In genomic region chr11:120952503-120953229, GRCh38 we compare ENCODE assay signal across 8 cellular contexts.
DNase-seq lines count a peak whose midpoint lies in the region; ATAC-seq and TF ChIP-seq lines count a peak whose summit lies in the region.

No MANE protein-coding gene starts in this region.

- CTCF ChIA-PET in Calu3 (lab: Charles Lee) = interaction anchor here (0.7 to 1.3 kb wide), 4 partner anchors 13 to 268 kb away, joined by 3 to 6 read pairs (median 4); no protein-coding TSS in a partner anchor

- BruUV-seq in Calu3 (replicated peaks; lab: Mats Ljungman, UMichigan) = no TSS peak

- H3K27me3 Mint-ChIP-seq in Calu3 (ENCODE audit: unreplicated experiment) = peaks cover 57% of the 10 kb centered on the region
- peaks cover 7% of the 10 kb centered on the region for H3K27me3 Mint-ChIP-seq in activated CD4-positive, alpha-beta T cell treated with anti-CD3 and anti-CD28 coated beads, Interleukin-2, amount 10 ng/mL, durations not matched to agents 24 days and 14 days

- peak; percentile 19 for TF ChIP-seq CTCF in Calu3 (IDR thresholded peaks at IDR 0.05; ENCODE audit: unreplicated experiment)
- peak; percentile 65 to 71 (median 67) for TF ChIP-seq CTCF in right lobe of liver (IDR thresholded peaks at IDR 0.05)

- H3K36me3 Mint-ChIP-seq in Calu3 (ENCODE audit: insufficient read depth, unreplicated experiment) = peaks cover 5% of the 10 kb centered on the region
- no peaks in the 10 kb centered on the region for H3K36me3 Mint-ChIP-seq in activated CD4-positive, alpha-beta T cell treated with anti-CD3 and anti-CD28 coated beads, Interleukin-2, amount 10 ng/mL, durations not matched to agents 24 days and 14 days (ENCODE audit: low read depth)

- peak; percentile 61 for DNase-seq in Calu3
- peak; percentile 76 for DNase-seq in NCI-H460 (ENCODE audit: extremely low read depth, low read depth)
- peak; percentile 86 for DNase-seq in activated CD4-positive, alpha-beta T cell treated with anti-CD3 and anti-CD28 coated beads, Interleukin-2, amount 10 ng/mL, durations not matched to agents 24 days and 14 days
- DNase-seq in dermis blood vessel endothelial cell = peak; percentile 85
- DNase-seq in right lobe of liver = peak; percentile 73 to 81 (median 77)
- DNase-seq in stimulated activated CD4-positive, alpha-beta T cell treated with anti-CD3 and anti-CD28 coated beads, Interleukin-4, amount 100 ng/mL, for 4 hours = peak; percentile 44 to 57
- DNase-seq in cerebellar nuclear complex (lab: John Stamatoyannopoulos, UW) = no peak

- intact Hi-C loops in Calu3 (cut with micrococcal nuclease; ENCODE audit: unreplicated experiment) = loop anchor here (10.0 kb wide), 1 partner anchor 448 kb away; no protein-coding TSS in a partner anchor
- intact Hi-C loops in activated CD4-positive, alpha-beta T cell treated with anti-CD3 and anti-CD28 coated beads, Interleukin-2, amount 10 ng/mL, durations not matched to agents 24 days and 14 days (cut with micrococcal nuclease) = loop anchor here (5.0 to 10.0 kb wide), 4 partner anchors 118 to 440 kb away; partner anchors contain the start of gene GRIK4
- intact Hi-C loops in right lobe of liver (cut with DNase I) = loop anchor here (10.0 kb wide), 2 partner anchors 438 to 628 kb away; partner anchors contain the start of genes GRIK4 (in 1 of the 2) and TLCD5 (in 1 of the 2)

- H3K27ac ChIP-seq in right lobe of liver = no peak overlapping the region

- H3K9me3 Mint-ChIP-seq in Calu3 (ENCODE audit: low read depth, unreplicated experiment) = no peaks in the 10 kb centered on the region
- H3K9me3 Mint-ChIP-seq in activated CD4-positive, alpha-beta T cell treated with anti-CD3 and anti-CD28 coated beads, Interleukin-2, amount 10 ng/mL, durations not matched to agents 24 days and 14 days = no peaks in the 10 kb centered on the region

- no peaks in the 10 kb centered on the region for H3K36me3 ChIP-seq in right lobe of liver

- TF ChIP-seq POLR2A in right lobe of liver (IDR thresholded peaks at IDR 0.05) = no peak

- H3K4me1 ChIP-seq in right lobe of liver = peaks cover 0 to 7% (median 0%) of the 10 kb centered on the region in 4 donors

- H3K9me3 ChIP-seq in right lobe of liver = no peaks in the 10 kb centered on the region

- no peak overlapping the region for H3K4me3 ChIP-seq in right lobe of liver

- no peak overlapping the region for H3K4me3 Mint-ChIP-seq in Calu3 (ENCODE audit: low read depth, unreplicated experiment)
- peak overlapping the region; percentile 54 for H3K4me3 Mint-ChIP-seq in activated CD4-positive, alpha-beta T cell treated with anti-CD3 and anti-CD28 coated beads, Interleukin-2, amount 10 ng/mL, durations not matched to agents 24 days and 14 days

- H3K4me1 Mint-ChIP-seq in Calu3 (ENCODE audit: low read depth, unreplicated experiment) = no peaks in the 10 kb centered on the region
- peaks cover 7% of the 10 kb centered on the region for H3K4me1 Mint-ChIP-seq in activated CD4-positive, alpha-beta T cell treated with anti-CD3 and anti-CD28 coated beads, Interleukin-2, amount 10 ng/mL, durations not matched to agents 24 days and 14 days

- no peaks in the 10 kb centered on the region for H3K27me3 ChIP-seq in right lobe of liver

- H3K27ac Mint-ChIP-seq in Calu3 (ENCODE audit: unreplicated experiment) = no peak overlapping the region
- no peak overlapping the region for H3K27ac Mint-ChIP-seq in activated CD4-positive, alpha-beta T cell treated with anti-CD3 and anti-CD28 coated beads, Interleukin-2, amount 10 ng/mL, durations not matched to agents 24 days and 14 days

- 16% methylated on average over 15 of the region's 18 CpGs for WGBS in right lobe of liver (ENCODE audit: insufficient coverage, low coverage, low lambda C conversion rate, missing lambda C conversion rate)

- peak; percentile 41 for ATAC-seq in HG02610 (IDR thresholded peaks at IDR 0.05; ENCODE audit: unreplicated experiment)
- ATAC-seq in right lobe of liver = peak; percentile 93 to 95 (median 94)

Comparison
In these comparisons a context has a peak if more than half of its experiments do, and no peak if none do; other contexts are left out.
1. DNase-seq: peak in Calu3 (single experiment), NCI-H460 (single experiment), activated CD4-positive, alpha-beta T cell treated with anti-CD3 and anti-CD28 coated beads, Interleukin-2, amount 10 ng/mL, durations not matched to agents 24 days and 14 days (single experiment), dermis blood vessel endothelial cell (single experiment), right lobe of liver (3 of 3) and stimulated activated CD4-positive, alpha-beta T cell treated with anti-CD3 and anti-CD28 coated beads, Interleukin-4, amount 100 ng/mL, for 4 hours (2 of 2); none in cerebellar nuclear complex (0 of 2).